In the genomic region with DNA sequence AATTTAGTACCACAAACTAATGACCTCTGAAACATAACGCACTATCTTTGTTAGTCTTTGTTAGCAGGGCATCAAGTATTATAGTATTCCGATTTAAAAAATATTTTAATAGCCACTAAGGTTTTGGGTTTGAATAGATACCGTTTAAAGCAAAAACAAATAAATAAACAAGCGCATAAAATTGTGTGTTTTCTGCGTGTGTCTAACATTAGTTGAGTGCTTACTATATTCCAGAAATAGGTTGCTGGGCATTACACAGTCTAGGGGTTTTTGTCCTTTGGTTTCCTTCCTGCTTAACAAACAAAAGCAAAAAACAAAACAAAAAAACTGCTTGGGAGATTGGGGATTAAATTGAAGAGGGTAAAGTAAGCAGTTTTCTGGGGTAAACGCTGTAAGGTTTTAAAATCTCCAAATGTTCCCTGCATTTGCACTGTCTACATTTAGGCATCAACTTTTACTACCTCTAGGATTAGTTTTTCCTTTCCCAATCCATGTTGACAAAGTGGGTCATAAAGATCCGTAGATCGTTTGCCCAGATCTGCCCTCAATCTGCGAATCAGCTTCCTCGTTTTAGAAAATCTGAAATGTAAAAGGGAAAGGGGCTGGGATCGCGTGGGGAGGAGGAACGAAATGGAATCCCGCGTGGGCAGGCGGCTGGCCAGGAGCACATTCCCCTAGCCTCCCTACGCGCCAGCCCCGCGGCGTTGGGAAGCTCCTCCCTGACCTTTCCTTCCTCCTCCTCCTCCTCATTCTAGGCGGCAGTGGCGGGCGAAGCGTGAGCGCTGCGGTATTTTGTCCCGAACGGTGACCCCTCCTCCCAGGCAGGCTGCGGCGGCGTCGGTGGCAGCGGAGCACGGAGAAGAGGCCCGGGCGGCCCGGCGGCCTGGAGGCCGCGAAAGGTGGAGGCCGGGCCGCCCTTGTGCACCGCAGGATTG, we compare ENCODE assay signal across 7 cellular contexts. TPM values are rescaled to one million over a fixed set of nuclear protein-coding genes. Genes with fewer than 3 reads are reported as not detected.
DNase-seq lines count a peak whose midpoint lies in the region; ATAC-seq and TF ChIP-seq lines count a peak whose summit lies in the region.

A gene (plus strand): TSS at position 749 of the 935 bp plus-strand sequence. CDS start 382 bp downstream, outside the sequence.

- H3K79me2 ChIP-seq in mammary epithelial cell (ENCODE audit: insufficient read depth, low read length) = peaks cover 49% of the 10 kb centered on the region

- H3K4me2 ChIP-seq in mammary epithelial cell (ENCODE audit: insufficient read depth, low read depth, low read length) (peak within 1 kb of the TSS; percentile 93), skeletal muscle satellite cell (ENCODE audit: low read length) (peak within 1 kb of the TSS; percentile 84)

- peaks cover 19 to 35% (median 24%) of the 10 kb centered on the region in 3 donors for H3K4me1 Mint-ChIP-seq in T-cell
- H3K4me1 Mint-ChIP-seq in immature natural killer cell = peaks cover 12 to 42% of the 10 kb centered on the region in 2 donors

- H3K4me3 ChIP-seq in mammary epithelial cell (replicated peaks in 1 of 3; ENCODE audit: insufficient read depth in 1 of 3, low read depth in 2 of 3, low read length in 3 of 3) (peak within 1 kb of the TSS; percentile 82 to 92 (median 91)), skeletal muscle satellite cell (ENCODE audit: low read length) (peak within 1 kb of the TSS; percentile 76)

- no peaks in the 10 kb centered on the region for H3K9me3 Mint-ChIP-seq in T-cell
- H3K9me3 Mint-ChIP-seq in immature natural killer cell = peaks cover 0 to 7% (median 1%) of the 10 kb centered on the region in 6 donors

- in situ Hi-C loops in mammary epithelial cell (cut with MboI; ENCODE audit: low sequenced_read_pairs in 2 of 2) = no loop called here

- H4K20me1 ChIP-seq in mammary epithelial cell (ENCODE audit: insufficient read depth, low read length) = no peaks in the 10 kb centered on the region

- H3K36me3 Mint-ChIP-seq in T-cell = no peaks in the 10 kb centered on the region
- H3K36me3 Mint-ChIP-seq in immature natural killer cell = no peaks in the 10 kb centered on the region

- peak within 1 kb of the TSS; percentile 84 for H3K9ac ChIP-seq in mammary epithelial cell (ENCODE audit: insufficient read depth, low read length)
- peak within 1 kb of the TSS; percentile 85 for H3K9ac ChIP-seq in skeletal muscle satellite cell (ENCODE audit: low read depth, low read length)

- no peaks in the 10 kb centered on the region for H3K36me3 ChIP-seq in mammary epithelial cell (ENCODE audit: insufficient read depth, low read length)
- H3K36me3 ChIP-seq in skeletal muscle satellite cell (ENCODE audit: insufficient read depth, low read length) = no peaks in the 10 kb centered on the region

- CTCF ChIA-PET in T-cell (lab: Charles Lee) (no interaction called here), mammary epithelial cell (lab: Charles Lee; ENCODE audit: low non-redundant PET) (no interaction called here)

- H3K4me1 ChIP-seq in mammary epithelial cell (ENCODE audit: insufficient read depth, low read length) = peaks cover 21% of the 10 kb centered on the region
- peaks cover 26% of the 10 kb centered on the region for H3K4me1 ChIP-seq in skeletal muscle satellite cell (ENCODE audit: control insufficient read depth, insufficient read depth, low read length)

- no peaks in the 10 kb centered on the region for H3K9me3 ChIP-seq in mammary epithelial cell (replicated peaks; ENCODE audit: insufficient read depth, low read length)
- H3K9me3 ChIP-seq in skeletal muscle satellite cell (replicated peaks; ENCODE audit: low read length) = no peaks in the 10 kb centered on the region

- no peak for TF ChIP-seq CTCF in mammary epithelial cell (conservative IDR thresholded peaks at IDR 0.05 in 1 of 2, IDR thresholded peaks at IDR 0.05 in 1 of 2; ENCODE audit: extremely low read depth in 1 of 2, insufficient read depth in 1 of 2, low read depth in 1 of 2, low read length in 2 of 2)

- peak within 1 kb of the TSS; percentile 95 for H2AFZ ChIP-seq in mammary epithelial cell (ENCODE audit: low read depth, low read length)

- DNase-seq in NCI-H128 (lab: John Stamatoyannopoulos, UW; ENCODE audit: unreplicated experiment) (peak; percentile 61), T-cell (peak in 22 of 34 experiments; percentile 1 to 35 (median 8)), mammary epithelial cell (peak; percentile 65), immature natural killer cell (peak in 2 of 3 donors; percentile 24 to 28)

- H3K4me3 Mint-ChIP-seq in T-cell = peak within 1 kb of the TSS; percentile 86 to 97 (median 89)
- peak within 1 kb of the TSS; percentile 80 to 87 (median 85) for H3K4me3 Mint-ChIP-seq in immature natural killer cell

- ATAC-seq in GM18499 (IDR thresholded peaks at IDR 0.05; ENCODE audit: insufficient read depth, unreplicated experiment) (peak; percentile 31), HG02798 (IDR thresholded peaks at IDR 0.05; ENCODE audit: poor library complexity, unreplicated experiment) (peak; percentile 79), T-cell (replicated peaks in 1 of 4) (peak; percentile 54 to 69 (median 65))

- H3K27me3 ChIP-seq in mammary epithelial cell (ENCODE audit: insufficient read depth, low read length) (no peaks in the 10 kb centered on the region), skeletal muscle satellite cell (ENCODE audit: control insufficient read depth, insufficient read depth, low read length) (no peaks in the 10 kb centered on the region)

- peak within 1 kb of the TSS; percentile 81 for H3K27ac ChIP-seq in mammary epithelial cell (ENCODE audit: insufficient read depth, low read depth, low read length)

- WGBS in mammary epithelial cell (ENCODE audit: low coverage, missing lambda C conversion rate) = 32% methylated on average over 14 of the region's 44 CpGs

- intact Hi-C loops in mammary epithelial cell (cut with micrococcal nuclease) = loop anchor here (1.0 kb wide), 1 partner anchor 39 kb away; no protein-coding TSS in a partner anchor

- BruUV-seq in mammary epithelial cell (replicated peaks; lab: Mats Ljungman, UMichigan) = no TSS peak

- POLR2A ChIA-PET in T-cell (lab: Charles Lee) = interaction anchor here (0.6 to 0.7 kb wide), 2 partner anchors 15 to 926 kb away, joined by 3 read pairs; no protein-coding TSS in a partner anchor

- dilution Hi-C loops in mammary epithelial cell (cut with HindIII; ENCODE audit: low sequenced_read_pairs) = no loop called here

- H3K27ac Mint-ChIP-seq in T-cell (peak within 1 kb of the TSS; percentile 5 to 39), immature natural killer cell (peak within 1 kb of the TSS in 5 of 6 donors; percentile 19 to 70 (median 67))

- H3K27me3 Mint-ChIP-seq in T-cell = peaks cover 12 to 28% of the 10 kb centered on the region in 2 donors
- H3K27me3 Mint-ChIP-seq in immature natural killer cell (ENCODE audit: low read depth in 3 of 3) = peaks cover 3 to 9% (median 5%) of the 10 kb centered on the region in 3 donors

RNA-seq across cellular contexts. Expression of the gene that starts here (rescaled TPM):
- 1 to 10 TPM; 1.9 to 4.2 (median 3.6) TPM for total RNA-seq in T-cell
- 10 to 100 TPM; 31.7 to 38.6 TPM for total RNA-seq in mammary epithelial cell
- polyA plus RNA-seq in mammary epithelial cell = 28.3 TPM
- 43.3 TPM for polyA minus RNA-seq in mammary epithelial cell
- 1 to 10 TPM; 1.1 to 1.9 (median 1.6) TPM for polyA plus RNA-seq in immature natural killer cell
- total RNA-seq in skeletal muscle satellite cell (2012; rRNA removed) = 32.8 and 34.0 TPM in 2 replicates

Comparison
In these comparisons a context has a peak if more than half of its experiments do, and no peak if none do; other contexts are left out.
1. Peak in every context shown above with its lines: DNase-seq, ATAC-seq, H3K4me3 ChIP-seq and H3K27ac ChIP-seq.
2. RNA of the gene that starts here (total RNA-seq): 31.7 to 38.6 TPM in mammary epithelial cell; 1.9 to 4.2 TPM in T-cell; every median in the first group is over 4 times any median in the second.
3. RNA of the gene that starts here (polyA plus RNA-seq): 28.3 TPM in mammary epithelial cell (single experiment); 1.1 to 1.9 TPM in immature natural killer cell; every median in the first group is over 10 times any median in the second.
4. DNase-seq: peak in every context shown above with its lines; median percentile 65 in mammary epithelial cell; 61 in NCI-H128; 26 in immature natural killer cell; 8 in T-cell.